Comparison of ENCODE assay signal across 9 cellular contexts in genomic region chr3:11306815-11307589, GRCh38. TPM values are rescaled to one million over a fixed set of nuclear protein-coding genes. Genes with fewer than 3 reads are reported as not detected.
A peak's percentile ranks its signal among the peaks of the same experiment; 100 is the strongest.
DNase-seq lines count a peak whose midpoint lies in the region; ATAC-seq lines count a peak whose summit lies in the region.
"Had no signal": no experiment of that assay in that cellular context is flagged by ENCODE, and none has a peak within 500 bp of the region (broad histone marks: within the 10 kb centered on the region; RNA-seq: fewer than 3 reads in every experiment).

No MANE protein-coding gene starts in this region.

- peaks cover 0 to 77% (median 33%) of the 10 kb centered on the region in 3 donors for H3K36me3 Mint-ChIP-seq in naive thymus-derived CD8-positive, alpha-beta T cell

- H3K9me3 Mint-ChIP-seq in naive thymus-derived CD8-positive, alpha-beta T cell, result no peaks in the 10 kb centered on the region

- peak overlapping the region; percentile 17 to 93 (median 83) for H3K27ac Mint-ChIP-seq in naive thymus-derived CD8-positive, alpha-beta T cell

- peak overlapping the region in 3 of 10 donors; percentile 17 to 40 (median 35) for H3K4me3 Mint-ChIP-seq in naive thymus-derived CD8-positive, alpha-beta T cell

- H3K4me1 Mint-ChIP-seq in naive thymus-derived CD8-positive, alpha-beta T cell, result peaks cover 7 to 25% (median 20%) of the 10 kb centered on the region in 4 donors

- DNase-seq in Daoy (ENCODE audit: low read depth) (peak; percentile 33), G401 (ENCODE audit: low spot score) (no peak), SIG-M5 treated with dmso at 0.1 percent for 504 hours (lab: John Stamatoyannopoulos, UW; ENCODE audit: unreplicated experiment) (no peak), NCI-H2081 (lab: John Stamatoyannopoulos, UW) (no peak), NCI-H82 (lab: John Stamatoyannopoulos, UW) (no peak)
- DNase-seq in activated naive CD4-positive, alpha-beta T cell treated with anti-CD3 and anti-CD28 coated beads, Interleukin-2, amount 50 U/mL, for 16 hours, result peak; percentile 15
- DNase-seq in naive thymus-derived CD8-positive, alpha-beta T cell, result peak in 1 of 10 donors; percentile 13
- DNase-seq: NCI-H1092 had no signal

- no peaks in the 10 kb centered on the region for H3K27me3 Mint-ChIP-seq in naive thymus-derived CD8-positive, alpha-beta T cell

- peak; percentile 42 for ATAC-seq in HG02885 (IDR thresholded peaks at IDR 0.05; ENCODE audit: poor library complexity, unreplicated experiment)
- ATAC-seq in naive thymus-derived CD8-positive, alpha-beta T cell, result peak; percentile 63 to 68

- in situ Hi-C loops in G401 (cut with HindIII; ENCODE audit: low sequenced_read_pairs), result no loop called here

- POLR2A ChIA-PET in naive thymus-derived CD8-positive, alpha-beta T cell (lab: Charles Lee), result interaction anchor here (1.2 kb wide), 1 partner anchor 35 kb away, joined by 4 read pairs; the partner anchor contains the start of gene ATG7

RNA-seq across cellular contexts. Expression of gene ATG7, which starts 34.8 kb away (rescaled TPM):
- total RNA-seq in Daoy (2014; rRNA removed; shearing (Covaris generic)), result 47.9 and 51.6 TPM in 2 replicates
- total RNA-seq in naive thymus-derived CD8-positive, alpha-beta T cell, result 10 to 100 TPM; 28.6 to 28.7 TPM
- polyA plus RNA-seq in naive thymus-derived CD8-positive, alpha-beta T cell, result 10 to 100 TPM in 2 of 3 donors, 1 to 10 TPM in 1; 6.0 to 15.3 (median 10.3) TPM
- 37.5 and 48.5 TPM in 2 replicates for total RNA-seq in G401 (2014; rRNA removed; shearing (Covaris generic))

Comparison
In these comparisons a context has a peak if more than half of its experiments do, and no peak if none do; other contexts are left out.
1. DNase-seq: peak in Daoy (single experiment) and activated naive CD4-positive, alpha-beta T cell treated with anti-CD3 and anti-CD28 coated beads, Interleukin-2, amount 50 U/mL, for 16 hours (single experiment); none in G401 (single experiment), SIG-M5 treated with dmso at 0.1 percent for 504 hours (single experiment), NCI-H2081 (0 of 2) and NCI-H82 (single experiment).